In the genomic region with DNA sequence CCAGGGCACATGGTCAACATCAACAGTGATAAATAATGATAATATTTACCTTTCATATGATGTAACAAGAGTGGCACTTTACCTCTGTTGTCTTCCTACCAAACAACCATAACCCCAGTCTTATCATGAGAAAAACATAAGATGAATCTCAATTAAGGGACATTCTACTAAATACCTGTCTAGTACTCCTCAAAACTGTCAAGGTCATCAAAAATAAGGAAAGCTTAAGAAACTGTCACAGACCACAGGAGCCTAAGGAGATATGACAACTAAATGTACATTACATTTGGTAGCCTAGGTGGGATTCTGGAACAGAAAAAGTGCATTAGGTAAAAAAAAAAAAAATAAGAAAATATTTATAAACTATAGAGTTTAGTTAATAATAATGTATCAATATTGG, we compare ENCODE assay signal across 21 cellular contexts.
"Had no signal": no experiment of that assay in that cellular context is flagged by ENCODE, and none has a peak within 500 bp of the region (broad histone marks: within the 10 kb centered on the region; RNA-seq: fewer than 3 reads in every experiment).

No MANE protein-coding gene starts in this region.

- H3K4me2 ChIP-seq: hepatocyte had no signal

- FAIRE-seq: endothelial cell of umbilical vein, islet of Langerhans, keratinocyte had no signal

- ATAC-seq: foreskin keratinocyte; gastroesophageal sphincter; heart left ventricle; left cardiac atrium; left lung; left ventricle myocardium superior; lower lobe of right lung; mucosa of descending colon; naive thymus-derived CD8-positive, alpha-beta T cell had no signal

- H3K27ac ChIP-seq: coronary artery, dorsolateral prefrontal cortex, esophagus muscularis mucosa, foreskin keratinocyte, gastroesophageal sphincter, heart left ventricle, hepatocyte, left lung, lower lobe of right lung had no signal

- H2AFZ ChIP-seq: hepatocyte had no signal

- H3K9me3 ChIP-seq: esophagus muscularis mucosa, gastroesophageal sphincter, heart left ventricle, left lung, lower lobe of right lung, mucosa of descending colon had no signal

- H3K4me1 ChIP-seq: left lung, lower lobe of right lung had no signal

- H3K27me3 ChIP-seq: esophagus muscularis mucosa, foreskin keratinocyte, gastroesophageal sphincter, heart left ventricle, hepatocyte, left lung had no signal

- DNase-seq: dermis blood vessel endothelial cell; dorsolateral prefrontal cortex; effector CD4-positive, alpha-beta T cell; effector memory CD4-positive, alpha-beta T cell; foreskin keratinocyte; heart left ventricle; left cardiac atrium; left lung; left ventricle myocardium superior; lower lobe of right lung; mesenchymal stem cell; mucosa of descending colon; naive B cell; naive thymus-derived CD8-positive, alpha-beta T cell had no signal

- H3K4me3 ChIP-seq: coronary artery, dorsolateral prefrontal cortex, esophagus muscularis mucosa, gastroesophageal sphincter, heart left ventricle, hepatocyte, left lung, lower lobe of right lung, mucosa of descending colon had no signal

- H3K79me2 ChIP-seq: hepatocyte had no signal

- H3K36me3 ChIP-seq: esophagus muscularis mucosa, gastroesophageal sphincter, heart left ventricle, left lung, lower lobe of right lung had no signal
